ENCODE assay signal across 8 cellular contexts in the genomic region with DNA sequence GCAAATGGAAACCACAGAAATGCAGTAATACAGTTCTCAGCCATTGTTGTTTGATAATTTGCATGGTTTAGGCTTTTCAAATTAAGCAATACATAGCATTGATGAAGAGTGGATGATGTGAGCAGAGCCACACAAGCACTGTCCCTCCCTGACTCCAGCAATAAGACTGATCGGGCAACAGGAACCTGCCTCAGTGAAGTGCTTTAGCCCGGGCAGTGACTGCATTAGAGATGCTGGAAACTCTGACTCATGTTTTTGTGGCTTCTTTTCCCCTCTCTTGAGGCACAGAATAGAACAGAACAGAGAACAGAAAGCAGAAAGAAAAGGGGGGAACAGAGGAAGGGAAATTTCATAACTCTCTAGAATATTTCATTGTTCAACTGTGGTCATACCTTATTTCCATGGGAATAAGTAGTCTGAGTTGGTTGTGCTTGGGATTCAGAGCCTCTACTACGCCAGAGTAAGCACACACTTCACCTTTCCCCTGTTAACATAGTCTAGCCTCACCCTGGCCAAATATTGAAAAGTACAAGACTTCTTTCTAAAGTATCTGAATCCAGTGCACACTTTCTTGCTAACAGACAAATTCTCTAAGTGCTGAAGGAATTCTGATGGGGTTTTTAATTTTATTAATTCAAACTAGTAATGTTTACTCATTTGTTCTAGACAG.
DNase-seq lines count a peak whose midpoint lies in the region; ATAC-seq and TF ChIP-seq lines count a peak whose summit lies in the region.

No MANE protein-coding gene starts in this region.

- H3K4me3 Mint-ChIP-seq in MCF 10A (ENCODE audit: unreplicated experiment) (no peak overlapping the region), chondrocyte (ENCODE audit: unreplicated experiment) (peak overlapping the region; percentile 0)

- no peaks in the 10 kb centered on the region for H3K27me3 ChIP-seq in breast epithelium
- H3K27me3 ChIP-seq in prostate gland (replicated peaks; ENCODE audit: insufficient read depth): no peaks in the 10 kb centered on the region

- ATAC-seq in HG02610 (IDR thresholded peaks at IDR 0.05; ENCODE audit: unreplicated experiment): peak; percentile 97

- H3K27me3 Mint-ChIP-seq in MCF 10A (ENCODE audit: insufficient read depth, unreplicated experiment): no peaks in the 10 kb centered on the region
- no peaks in the 10 kb centered on the region for H3K27me3 Mint-ChIP-seq in chondrocyte (ENCODE audit: low read depth)

- H3K9me3 ChIP-seq in breast epithelium (no peaks in the 10 kb centered on the region), prostate gland (no peaks in the 10 kb centered on the region)

- peak overlapping the region in 1 of 2 donors; percentile 45 for H3K27ac ChIP-seq in breast epithelium
- H3K27ac ChIP-seq in prostate gland: no peak overlapping the region

- H3K4me1 ChIP-seq in breast epithelium (no peaks in the 10 kb centered on the region), prostate gland (replicated peaks) (no peaks in the 10 kb centered on the region)

- H3K4me1 Mint-ChIP-seq in MCF 10A (ENCODE audit: insufficient read depth, unreplicated experiment) (peaks cover 6% of the 10 kb centered on the region), chondrocyte (ENCODE audit: low read depth) (peaks cover 23% of the 10 kb centered on the region)

- H3K36me3 Mint-ChIP-seq in MCF 10A (ENCODE audit: insufficient read depth, unreplicated experiment) (no peaks in the 10 kb centered on the region), chondrocyte (ENCODE audit: low read depth) (no peaks in the 10 kb centered on the region)

- H3K9me3 Mint-ChIP-seq in MCF 10A (ENCODE audit: unreplicated experiment): no peaks in the 10 kb centered on the region
- H3K9me3 Mint-ChIP-seq in chondrocyte (ENCODE audit: low read depth): no peaks in the 10 kb centered on the region

- WGBS in prostate gland: 60% methylated on average over 3 of the region's 3 CpGs

- H3K27ac Mint-ChIP-seq in MCF 10A (ENCODE audit: low read depth, unreplicated experiment) (peak overlapping the region; percentile 37), chondrocyte (ENCODE audit: unreplicated experiment) (peak overlapping the region; percentile 74)

- intact Hi-C loops in MCF 10A (cut with micrococcal nuclease): no loop called here
- intact Hi-C loops in breast epithelium (cut with DNase I; ENCODE audit: low total_unique reads): no loop called here
- intact Hi-C loops in prostate gland (cut with DNase I): no loop called here

- DNase-seq in MCF 10A (ENCODE audit: unreplicated experiment): peak; percentile 78
- no peak for DNase-seq in breast epithelium (ENCODE audit: low spot score in 2 of 2)
- peak; percentile 29 for DNase-seq in NAMALWA (ENCODE audit: low spot score)
- DNase-seq in chondrocyte (ENCODE audit: low spot score): peak; percentile 12
- DNase-seq in mucosa of gallbladder (ENCODE audit: low spot score): peak; percentile 43
- no peak for DNase-seq in NCI-H2196 (lab: John Stamatoyannopoulos, UW; ENCODE audit: unreplicated experiment)
- no peak for DNase-seq in prostate gland (ENCODE audit: low spot score)

- H3K36me3 ChIP-seq in breast epithelium: no peaks in the 10 kb centered on the region
- no peaks in the 10 kb centered on the region for H3K36me3 ChIP-seq in prostate gland

- CTCF ChIA-PET in MCF 10A (lab: Yijun Ruan, JAX): no interaction called here

- H3K4me3 ChIP-seq in breast epithelium (no peak overlapping the region), prostate gland (no peak overlapping the region)

- TF ChIP-seq CTCF in MCF 10A (IDR thresholded peaks at IDR 0.05; ENCODE audit: unreplicated experiment): no peak
- TF ChIP-seq CTCF in breast epithelium (IDR thresholded peaks at IDR 0.05): no peak
- no peak for TF ChIP-seq CTCF in chondrocyte (IDR thresholded peaks at IDR 0.05)
- no peak for TF ChIP-seq CTCF in prostate gland (IDR thresholded peaks at IDR 0.05)

- TF ChIP-seq POLR2A in breast epithelium (IDR thresholded peaks at IDR 0.05) (no peak), prostate gland (IDR thresholded peaks at IDR 0.05) (no peak)

- POLR2A ChIA-PET in MCF 10A (lab: Yijun Ruan, JAX): interaction anchor here (0.7 kb wide), 1 partner anchor 8 kb away, joined by 3 read pairs; no protein-coding TSS in a partner anchor

- BruUV-seq in MCF 10A (replicated peaks; lab: Mats Ljungman, UMichigan): no TSS peak

Comparison
In these comparisons a context has a peak if more than half of its experiments do, and no peak if none do; other contexts are left out.
1. DNase-seq: peak in MCF 10A (single experiment), NAMALWA (single experiment), chondrocyte (single experiment) and mucosa of gallbladder (single experiment); none in breast epithelium (0 of 2), NCI-H2196 (single experiment) and prostate gland (single experiment).